1 cellular context compared by ENCODE assay signal in genomic region chr17:61316633-61317032, GRCh38.
TF ChIP-seq lines count a peak whose summit lies in the region.

No MANE protein-coding gene starts in this region.

TF ChIP-seq in SK-N-SH treated with all-trans-retinoic acid at 6 μM for 48 hours, 23 proteins besides CTCF, POLR2A, EP300 and RAD21 (continued from another document):
- TF ChIP-seq, protein P1, sequence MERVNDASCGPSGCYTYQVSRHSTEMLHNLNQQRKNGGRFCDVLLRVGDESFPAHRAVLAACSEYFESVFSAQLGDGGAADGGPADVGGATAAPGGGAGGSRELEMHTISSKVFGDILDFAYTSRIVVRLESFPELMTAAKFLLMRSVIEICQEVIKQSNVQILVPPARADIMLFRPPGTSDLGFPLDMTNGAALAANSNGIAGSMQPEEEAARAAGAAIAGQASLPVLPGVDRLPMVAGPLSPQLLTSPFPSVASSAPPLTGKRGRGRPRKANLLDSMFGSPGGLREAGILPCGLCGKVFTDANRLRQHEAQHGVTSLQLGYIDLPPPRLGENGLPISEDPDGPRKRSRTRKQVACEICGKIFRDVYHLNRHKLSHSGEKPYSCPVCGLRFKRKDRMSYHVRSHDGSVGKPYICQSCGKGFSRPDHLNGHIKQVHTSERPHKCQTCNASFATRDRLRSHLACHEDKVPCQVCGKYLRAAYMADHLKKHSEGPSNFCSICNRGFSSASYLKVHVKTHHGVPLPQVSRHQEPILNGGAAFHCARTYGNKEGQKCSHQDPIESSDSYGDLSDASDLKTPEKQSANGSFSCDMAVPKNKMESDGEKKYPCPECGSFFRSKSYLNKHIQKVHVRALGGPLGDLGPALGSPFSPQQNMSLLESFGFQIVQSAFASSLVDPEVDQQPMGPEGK (CRISPR knock-in tag; IDR thresholded peaks at IDR 0.05; ENCODE audit: borderline replicate concordance), result no peak
- no peak for TF ChIP-seq GLIS3 (CRISPR knock-in tag; IDR thresholded peaks at IDR 0.05)
